ENCODE assay signal across 8 cellular contexts in the genomic region with DNA sequence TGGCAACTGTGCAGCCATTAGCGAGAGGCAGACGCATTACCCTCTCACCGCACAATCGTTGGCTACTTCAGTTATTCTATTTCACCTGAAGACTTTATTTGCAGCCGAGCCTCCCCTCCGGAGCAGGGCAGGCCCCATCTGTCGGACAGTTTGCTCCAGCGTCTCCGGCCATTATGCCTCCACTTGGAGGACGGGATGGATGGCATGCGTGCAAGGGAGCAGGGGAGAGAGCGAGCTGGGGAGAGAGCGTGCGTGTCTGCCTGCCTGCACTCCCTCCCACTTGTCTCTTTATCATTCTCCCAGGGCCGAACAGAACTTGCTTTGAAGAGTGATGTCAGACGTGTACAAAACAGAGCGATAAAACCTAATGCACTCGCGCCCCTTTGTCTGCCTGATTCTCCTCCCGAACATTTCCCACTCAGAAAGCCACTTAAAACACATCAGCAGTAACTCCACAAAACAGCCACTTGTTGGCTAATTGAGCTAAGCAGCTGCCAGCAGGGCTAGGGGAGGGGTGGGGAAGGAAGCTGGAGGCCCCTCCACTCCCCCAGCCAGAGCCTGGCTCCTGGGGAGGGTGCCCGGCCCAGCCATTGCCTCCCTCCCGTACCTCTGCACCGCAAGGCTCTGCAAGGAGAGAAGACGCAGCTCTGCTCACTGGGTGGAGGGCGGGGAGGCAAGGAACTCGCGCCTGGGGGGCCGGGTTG. TPM values are rescaled to one million over a fixed set of nuclear protein-coding genes. Genes with fewer than 3 reads are reported as not detected.
A peak's percentile ranks its signal among the peaks of the same experiment; 100 is the strongest.
DNase-seq lines count a peak whose midpoint lies in the region; ATAC-seq lines count a peak whose summit lies in the region.

No MANE protein-coding gene starts in this region.

- no peak overlapping the region for H3K27ac Mint-ChIP-seq in activated T-helper 1 cell treated with anti-CD3 and anti-CD28 coated beads, Interleukin-12 subunit alpha, Interleukin-12 subunit beta, Interleukin-2, Interleukin-4 antibody, amounts not matched to agents 30 ng/mL and 10 ng/mL and 1 ng/mL, durations not matched to agents 14 hours and 24 hours and 36 hours

- H3K9me3 Mint-ChIP-seq in activated T-helper 1 cell treated with anti-CD3 and anti-CD28 coated beads, Interleukin-12 subunit alpha, Interleukin-12 subunit beta, Interleukin-2, Interleukin-4 antibody, amounts not matched to agents 30 ng/mL and 10 ng/mL and 1 ng/mL, durations not matched to agents 14 hours and 24 hours and 36 hours: no peaks in the 10 kb centered on the region

- peak overlapping the region; percentile 70 for H3K4me2 ChIP-seq in skeletal muscle satellite cell (ENCODE audit: low read length)

- no peaks in the 10 kb centered on the region for H3K36me3 Mint-ChIP-seq in activated T-helper 1 cell treated with anti-CD3 and anti-CD28 coated beads, Interleukin-12 subunit alpha, Interleukin-12 subunit beta, Interleukin-2, Interleukin-4 antibody, amounts not matched to agents 30 ng/mL and 10 ng/mL and 1 ng/mL, durations not matched to agents 14 hours and 24 hours and 36 hours (ENCODE audit: low read depth)

- peaks cover 38% of the 10 kb centered on the region for H3K4me1 ChIP-seq in skeletal muscle satellite cell (ENCODE audit: control insufficient read depth, insufficient read depth, low read length)

- DNase-seq in LHCN-M2 (ENCODE audit: low read depth) (peak; percentile 6), SK-N-DZ (ENCODE audit: low spot score) (peak; percentile 61), left ventricle myocardium superior (peak; percentile 49), mesenteric fat pad (ENCODE audit: low spot score) (no peak)
- DNase-seq in activated CD4-positive, alpha-beta T cell treated with anti-CD3 and anti-CD28 coated beads, Interleukin-2, amount 50 U/mL, for 1 hour: no peak
- DNase-seq in activated T-helper 1 cell treated with anti-CD3 and anti-CD28 coated beads, Interleukin-12 subunit alpha, Interleukin-12 subunit beta, Interleukin-2, Interleukin-4 antibody, amounts not matched to agents 30 ng/mL and 10 ng/mL and 1 ng/mL, durations not matched to agents 14 hours and 24 hours and 36 hours (ENCODE audit: low spot score): no peak

- H3K4me3 Mint-ChIP-seq in activated T-helper 1 cell treated with anti-CD3 and anti-CD28 coated beads, Interleukin-12 subunit alpha, Interleukin-12 subunit beta, Interleukin-2, Interleukin-4 antibody, amounts not matched to agents 30 ng/mL and 10 ng/mL and 1 ng/mL, durations not matched to agents 14 hours and 24 hours and 36 hours: no peak overlapping the region

- intact Hi-C loops in left ventricle myocardium superior (cut with micrococcal nuclease): no loop called here
- intact Hi-C loops in activated T-helper 1 cell treated with anti-CD3 and anti-CD28 coated beads, Interleukin-12 subunit alpha, Interleukin-12 subunit beta, Interleukin-2, Interleukin-4 antibody, amounts not matched to agents 30 ng/mL and 10 ng/mL and 1 ng/mL, durations not matched to agents 14 hours and 24 hours and 36 hours (cut with micrococcal nuclease): no loop called here

- H3K27me3 ChIP-seq in skeletal muscle satellite cell (ENCODE audit: control insufficient read depth, insufficient read depth, low read length): peaks cover 22% of the 10 kb centered on the region

- H3K4me3 ChIP-seq in skeletal muscle satellite cell (ENCODE audit: low read length): peak overlapping the region; percentile 53

- no peaks in the 10 kb centered on the region for H3K4me1 Mint-ChIP-seq in activated T-helper 1 cell treated with anti-CD3 and anti-CD28 coated beads, Interleukin-12 subunit alpha, Interleukin-12 subunit beta, Interleukin-2, Interleukin-4 antibody, amounts not matched to agents 30 ng/mL and 10 ng/mL and 1 ng/mL, durations not matched to agents 14 hours and 24 hours and 36 hours (ENCODE audit: low read depth)

- no peaks in the 10 kb centered on the region for H3K9me3 ChIP-seq in skeletal muscle satellite cell (replicated peaks; ENCODE audit: low read length)

- ATAC-seq in left ventricle myocardium superior: peak; percentile 88
- no peak for ATAC-seq in GM21526 (IDR thresholded peaks at IDR 0.05; ENCODE audit: low FRiP score, unreplicated experiment)

- H3K36me3 ChIP-seq in skeletal muscle satellite cell (ENCODE audit: insufficient read depth, low read length): no peaks in the 10 kb centered on the region

- H3K9ac ChIP-seq in skeletal muscle satellite cell (ENCODE audit: low read depth, low read length): no peak overlapping the region

- peaks cover 39% of the 10 kb centered on the region for H3K27me3 Mint-ChIP-seq in activated T-helper 1 cell treated with anti-CD3 and anti-CD28 coated beads, Interleukin-12 subunit alpha, Interleukin-12 subunit beta, Interleukin-2, Interleukin-4 antibody, amounts not matched to agents 30 ng/mL and 10 ng/mL and 1 ng/mL, durations not matched to agents 14 hours and 24 hours and 36 hours (ENCODE audit: insufficient read depth)

RNA-seq across cellular contexts. Expression of gene FUBP3, which starts 43.4 kb away (rescaled TPM):
- total RNA-seq in LHCN-M2 (2014; rRNA removed) (49.1 and 51.9 TPM in 2 replicates), left ventricle myocardium superior (24.1 TPM), mesenteric fat pad (49.5 TPM)
- 28.0 TPM for polyA plus RNA-seq in LHCN-M2 (2012)
- 70.9 and 99.4 TPM in 2 replicates for polyA plus RNA-seq in SK-N-DZ (2014; cell fraction: cytosol; rRNA removed)
- polyA plus RNA-seq in SK-N-DZ (2014; cell fraction: nucleus; rRNA removed): 77.8 and 128 TPM in 2 replicates
- 38.9 and 42.3 TPM in 2 replicates for total RNA-seq in skeletal muscle satellite cell (2012; rRNA removed)
- 52.6 and 54.6 TPM in 2 replicates for total RNA-seq in activated T-helper 1 cell treated with anti-CD3 and anti-CD28 coated beads, Interleukin-12 subunit alpha, Interleukin-12 subunit beta, Interleukin-2, Interleukin-4 antibody, amounts not matched to agents 30 ng/mL and 10 ng/mL and 1 ng/mL, durations not matched to agents 14 hours and 24 hours and 36 hours

Comparison
In these comparisons a context has a peak if more than half of its experiments do, and no peak if none do; other contexts are left out.
1. DNase-seq: peak in LHCN-M2 (single experiment), SK-N-DZ (single experiment) and left ventricle myocardium superior (single experiment); none in activated CD4-positive, alpha-beta T cell treated with anti-CD3 and anti-CD28 coated beads, Interleukin-2, amount 50 U/mL, for 1 hour (single experiment), mesenteric fat pad (single experiment) and activated T-helper 1 cell treated with anti-CD3 and anti-CD28 coated beads, Interleukin-12 subunit alpha, Interleukin-12 subunit beta, Interleukin-2, Interleukin-4 antibody, amounts not matched to agents 30 ng/mL and 10 ng/mL and 1 ng/mL, durations not matched to agents 14 hours and 24 hours and 36 hours (single experiment).